1 cellular context compared by ENCODE assay signal in genomic region chr22:38724926-38725571, GRCh38.
A peak's percentile ranks its signal among the peaks of the same experiment; 100 is the strongest.
TF ChIP-seq lines count a peak whose summit lies in the region.

No MANE protein-coding gene starts in this region.

TF ChIP-seq in HepG2, 621 proteins besides CTCF, POLR2A, EP300 and RAD21:
- TF ChIP-seq ZNF572 (CRISPR knock-in tag; IDR thresholded peaks at IDR 0.05) (no peak), ZNF746 (CRISPR knock-in tag; IDR thresholded peaks at IDR 0.05) (no peak), POLR2AphosphoS2 (IDR thresholded peaks at IDR 0.05; ENCODE audit: low read depth, low read length) (no peak), ZNF609 (CRISPR knock-in tag; IDR thresholded peaks at IDR 0.05; ENCODE audit: borderline replicate concordance) (no peak), FOXA1 (IDR thresholded peaks at IDR 0.05) (no peak), FOXA1 (CRISPR knock-in tag; IDR thresholded peaks at IDR 0.05) (peak; percentile 38; the same call in 1 of the 2 replicates), PATZ1 (CRISPR knock-in tag; IDR thresholded peaks at IDR 0.05) (no peak), SMYD3 (CRISPR knock-in tag; IDR thresholded peaks at IDR 0.05) (no peak), CREBL2 (CRISPR knock-in tag; IDR thresholded peaks at IDR 0.05; ENCODE audit: borderline replicate concordance) (no peak), ZNF652 (CRISPR knock-in tag; IDR thresholded peaks at IDR 0.05; ENCODE audit: borderline replicate concordance, low read depth) (no peak), ZNF660 (CRISPR knock-in tag; IDR thresholded peaks at IDR 0.05; ENCODE audit: borderline replicate concordance, low read depth) (no peak), SCMH1 (CRISPR knock-in tag; IDR thresholded peaks at IDR 0.05; ENCODE audit: borderline replicate concordance) (no peak), ZNF550 (CRISPR knock-in tag; IDR thresholded peaks at IDR 0.05; ENCODE audit: borderline replicate concordance) (no peak), ZNF772 (CRISPR knock-in tag; IDR thresholded peaks at IDR 0.05) (no peak), SRSF1 (optimal IDR thresholded peaks at IDR 0.05; ENCODE audit: low read depth, low read length) (no peak), ZBTB33 (CRISPR knock-in tag; IDR thresholded peaks at IDR 0.05) (peak; percentile 90), STAG1 (CRISPR knock-in tag; IDR thresholded peaks at IDR 0.05) (0 out of 2 replicates have a peak, but pooled peaks have one; percentile 22), ELF4 (CRISPR knock-in tag; IDR thresholded peaks at IDR 0.05; ENCODE audit: borderline replicate concordance) (no peak), DZIP1 (CRISPR knock-in tag; IDR thresholded peaks at IDR 0.05) (no peak), GLMP (CRISPR knock-in tag; IDR thresholded peaks at IDR 0.05; ENCODE audit: borderline replicate concordance) (no peak)
